Comparison of ENCODE assay signal across 2 cellular contexts in genomic region chr5:43134019-43134418, GRCh38.
A peak's percentile ranks its signal among the peaks of the same experiment; 100 is the strongest.
TF ChIP-seq lines count a peak whose summit lies in the region.

No MANE protein-coding gene starts in this region.

TF ChIP-seq in HepG2, 621 proteins besides CTCF, POLR2A, EP300 and RAD21:
- TF ChIP-seq U2AF1 (optimal IDR thresholded peaks at IDR 0.05; ENCODE audit: low read depth, low read length) = no peak
- TF ChIP-seq ETV5 (CRISPR knock-in tag; IDR thresholded peaks at IDR 0.05; ENCODE audit: borderline replicate concordance) = no peak
- TF ChIP-seq BATF2 (CRISPR knock-in tag; IDR thresholded peaks at IDR 0.05) = no peak
- TF ChIP-seq ZNF776 (CRISPR knock-in tag; IDR thresholded peaks at IDR 0.05) = no peak
- TF ChIP-seq POLR2AphosphoS5 (IDR thresholded peaks at IDR 0.05; ENCODE audit: low read depth, low read length) = no peak
- no peak for TF ChIP-seq HDAC2 (CRISPR knock-in tag; IDR thresholded peaks at IDR 0.05)
- TF ChIP-seq MXI1 (IDR thresholded peaks at IDR 0.05; ENCODE audit: borderline replicate concordance, low read depth, low read length) = no peak

TF ChIP-seq in K562, 482 proteins besides CTCF, POLR2A, EP300 and RAD21:
- peak; percentile 68 for TF ChIP-seq ZNF324 (CRISPR knock-in tag; IDR thresholded peaks at IDR 0.05)
- no peak for TF ChIP-seq RFX7 (CRISPR knock-in tag; IDR thresholded peaks at IDR 0.05)
